9 cellular contexts compared by ENCODE assay signal in genomic region chr22:26679003-26679629, GRCh38. TPM values are rescaled to one million over a fixed set of nuclear protein-coding genes. Genes with fewer than 3 reads are reported as not detected.
DNase-seq lines count a peak whose midpoint lies in the region; ATAC-seq and TF ChIP-seq lines count a peak whose summit lies in the region.
"Had no signal": no experiment of that assay in that cellular context is flagged by ENCODE, and none has a peak within 500 bp of the region (broad histone marks: within the 10 kb centered on the region; RNA-seq: fewer than 3 reads in every experiment).

No MANE protein-coding gene starts in this region.

- no peaks in the 10 kb centered on the region for H3K9me3 Mint-ChIP-seq in activated T-helper 17 cell treated with anti-CD3 and anti-CD28 coated beads, Interleukin-2, amount 50 U/mL, for 72 hours

- DNase-seq in DMS53 (lab: John Stamatoyannopoulos, UW) (peak; percentile 60), HuH-7.5 (ENCODE audit: low spot score) (peak; percentile 57), RWPE1 (ENCODE audit: low spot score) (peak; percentile 59), fibroblast of the conjunctiva (ENCODE audit: low read depth) (peak; percentile 59), nucleus accumbens (lab: John Stamatoyannopoulos, UW) (peak in 46 of 56 donors; percentile 14 to 84 (median 47)), upper lobe of left lung (peak in 1 of 2 donors; percentile 80)

- H3K9me3 ChIP-seq in upper lobe of left lung, result peaks cover 0 to 4% (median 0%) of the 10 kb centered on the region in 4 donors

- CTCF ChIA-PET in RWPE1 (lab: Yijun Ruan, JAX), result no interaction called here

- TF ChIP-seq EP300 in upper lobe of left lung (IDR thresholded peaks at IDR 0.05), result no peak

- H3K4me3 ChIP-seq in upper lobe of left lung, result no peak overlapping the region

- H3K27ac ChIP-seq in RWPE1 (no peak overlapping the region), upper lobe of left lung (no peak overlapping the region)

- H3K27ac Mint-ChIP-seq in activated T-helper 17 cell treated with anti-CD3 and anti-CD28 coated beads, Interleukin-2, amount 50 U/mL, for 72 hours, result no peak overlapping the region

- H3K36me3 ChIP-seq in upper lobe of left lung, result peaks cover 0 to 19% (median 2%) of the 10 kb centered on the region in 4 donors

- peaks cover 20 to 27% (median 23%) of the 10 kb centered on the region in 4 donors for H3K4me1 ChIP-seq in upper lobe of left lung

- TF ChIP-seq POLR2A in upper lobe of left lung (IDR thresholded peaks at IDR 0.05), result no peak

- WGBS in upper lobe of left lung, 2 donors, result 41 to 52% methylated on average over 9 of the region's 9 CpGs

- peak; percentile 70 for ATAC-seq in activated T-helper 17 cell treated with anti-CD3 and anti-CD28 coated beads, Interleukin-2, amount 50 U/mL, for 72 hours (replicated peaks)
- peak; percentile 82 to 91 for ATAC-seq in upper lobe of left lung (ENCODE audit: low FRiP score in 2 of 2)
- ATAC-seq in HG03469 (IDR thresholded peaks at IDR 0.05; ENCODE audit: unreplicated experiment), result no peak

- peak overlapping the region; percentile 4 for H3K4me3 Mint-ChIP-seq in activated T-helper 17 cell treated with anti-CD3 and anti-CD28 coated beads, Interleukin-2, amount 50 U/mL, for 72 hours

- H3K27me3 Mint-ChIP-seq in activated T-helper 17 cell treated with anti-CD3 and anti-CD28 coated beads, Interleukin-2, amount 50 U/mL, for 72 hours, result no peaks in the 10 kb centered on the region

- TF ChIP-seq CTCF in RWPE1 (conservative IDR thresholded peaks at IDR 0.05; ENCODE audit: low read depth) (peak; percentile 92), upper lobe of left lung (IDR thresholded peaks at IDR 0.05) (peak; percentile 78 to 96 (median 86))

- peaks cover 86% of the 10 kb centered on the region for H3K36me3 Mint-ChIP-seq in activated T-helper 17 cell treated with anti-CD3 and anti-CD28 coated beads, Interleukin-2, amount 50 U/mL, for 72 hours (ENCODE audit: low read depth)

- peaks cover 49% of the 10 kb centered on the region for H3K4me1 Mint-ChIP-seq in activated T-helper 17 cell treated with anti-CD3 and anti-CD28 coated beads, Interleukin-2, amount 50 U/mL, for 72 hours

- H3K27me3 ChIP-seq in upper lobe of left lung, result no peaks in the 10 kb centered on the region

- POLR2A ChIA-PET in RWPE1 (lab: Yijun Ruan, JAX; ENCODE audit: low non-redundant PET), result no interaction called here

RNA-seq across cellular contexts. Expression of gene MIAT, which starts 21.7 kb away (rescaled TPM):
- 100 to 1,000 TPM in 1 of 2 donors, 10 to 100 TPM in 1; 81.2 to 166 TPM for total RNA-seq in activated T-helper 17 cell treated with anti-CD3 and anti-CD28 coated beads, Interleukin-2, amount 50 U/mL, for 72 hours
- 10 to 100 TPM in 1 of 6 donors, 1 to 10 TPM in 5; 3.0 to 24.1 (median 6.1) TPM for total RNA-seq in upper lobe of left lung

RNA-seq across cellular contexts. Expression of gene CRYBA4, which starts 57.4 kb away (rescaled TPM):
- 1 to 10 TPM in 1 of 2 donors, not detected in 1; 1.2 TPM for total RNA-seq in activated T-helper 17 cell treated with anti-CD3 and anti-CD28 coated beads, Interleukin-2, amount 50 U/mL, for 72 hours
- total RNA-seq in upper lobe of left lung, result not detected
- total RNA-seq: frontal cortex had no signal
